ENCODE assay signal across 7 cellular contexts in genomic region chr2:3780477-3781402, GRCh38.
DNase-seq lines count a peak whose midpoint lies in the region; ATAC-seq and TF ChIP-seq lines count a peak whose summit lies in the region.

No MANE protein-coding gene starts in this region.

- H3K9me3 ChIP-seq in right cardiac atrium (ENCODE audit: control insufficient read depth, low read length), result no peaks in the 10 kb centered on the region

- no peaks in the 10 kb centered on the region for H3K9me3 Mint-ChIP-seq in activated naive CD4-positive, alpha-beta T cell treated with anti-CD3 and anti-CD28 coated beads, Interleukin-2, amount 50 U/mL, for 24 hours

- TF ChIP-seq CTCF in GM12873 (IDR thresholded peaks at IDR 0.05; ENCODE audit: insufficient read depth, low read depth, low read length, missing control alignments) (peak; percentile 85), RWPE1 (conservative IDR thresholded peaks at IDR 0.05; ENCODE audit: low read depth) (peak; percentile 30)

- 33% methylated on average over 23 of the region's 23 CpGs for WGBS in right cardiac atrium

- peak overlapping the region; percentile 57 for H3K4me3 Mint-ChIP-seq in activated naive CD4-positive, alpha-beta T cell treated with anti-CD3 and anti-CD28 coated beads, Interleukin-2, amount 50 U/mL, for 24 hours

- H3K27ac ChIP-seq in RWPE1 (no peak overlapping the region), right cardiac atrium (ENCODE audit: low read length) (no peak overlapping the region)

- CTCF ChIA-PET in RWPE1 (lab: Yijun Ruan, JAX), result interaction anchor here (0.6 kb wide), 1 partner anchor 8 kb away, joined by 3 read pairs; no protein-coding TSS in a partner anchor

- peak; percentile 81 to 93 for ATAC-seq in right cardiac atrium

- POLR2A ChIA-PET in RWPE1 (lab: Yijun Ruan, JAX; ENCODE audit: low non-redundant PET), result no interaction called here

- H3K27me3 Mint-ChIP-seq in activated naive CD4-positive, alpha-beta T cell treated with anti-CD3 and anti-CD28 coated beads, Interleukin-2, amount 50 U/mL, for 24 hours, result peaks cover 20% of the 10 kb centered on the region

- H3K4me3 ChIP-seq in right cardiac atrium (ENCODE audit: low read length), result no peak overlapping the region

- H3K4me1 ChIP-seq in right cardiac atrium (ENCODE audit: control insufficient read depth, insufficient read depth, low read length), result no peaks in the 10 kb centered on the region

- peak; percentile 68 for DNase-seq in H4 (ENCODE audit: low spot score)
- peak; percentile 8 for DNase-seq in LHCN-M2 (ENCODE audit: low read depth)
- DNase-seq in RWPE1 (ENCODE audit: low spot score), result peak; percentile 24
- DNase-seq in right cardiac atrium, result peak; percentile 58 to 85 (median 79)
- peak; percentile 36 to 55 (median 42) for DNase-seq in stimulated activated CD4-positive, alpha-beta T cell treated with anti-CD3 and anti-CD28 coated beads, Interleukin-12 subunit alpha, Interleukin-12 subunit beta, amount 100 ng/mL, for 48 hours (ENCODE audit: low read depth in 2 of 3, low spot score in 1 of 3)

- H3K27me3 ChIP-seq in right cardiac atrium (ENCODE audit: control insufficient read depth, insufficient read depth), result no peaks in the 10 kb centered on the region

- peak overlapping the region; percentile 20 for H3K27ac Mint-ChIP-seq in activated naive CD4-positive, alpha-beta T cell treated with anti-CD3 and anti-CD28 coated beads, Interleukin-2, amount 50 U/mL, for 24 hours

- peaks cover 15% of the 10 kb centered on the region for H3K4me1 Mint-ChIP-seq in activated naive CD4-positive, alpha-beta T cell treated with anti-CD3 and anti-CD28 coated beads, Interleukin-2, amount 50 U/mL, for 24 hours

- no peaks in the 10 kb centered on the region for H3K36me3 Mint-ChIP-seq in activated naive CD4-positive, alpha-beta T cell treated with anti-CD3 and anti-CD28 coated beads, Interleukin-2, amount 50 U/mL, for 24 hours

- intact Hi-C loops in right cardiac atrium (cut with DNase I), result no loop called here

Comparison
In these comparisons a context has a peak if more than half of its experiments do, and no peak if none do; other contexts are left out.
1. DNase-seq: peak in every context shown above with its lines; median percentile 79 in right cardiac atrium; 68 in H4; 42 in stimulated activated CD4-positive, alpha-beta T cell treated with anti-CD3 and anti-CD28 coated beads, Interleukin-12 subunit alpha, Interleukin-12 subunit beta, amount 100 ng/mL, for 48 hours; 24 in RWPE1; 8 in LHCN-M2.